Comparison of ENCODE assay signal across 8 cellular contexts in the genomic region with DNA sequence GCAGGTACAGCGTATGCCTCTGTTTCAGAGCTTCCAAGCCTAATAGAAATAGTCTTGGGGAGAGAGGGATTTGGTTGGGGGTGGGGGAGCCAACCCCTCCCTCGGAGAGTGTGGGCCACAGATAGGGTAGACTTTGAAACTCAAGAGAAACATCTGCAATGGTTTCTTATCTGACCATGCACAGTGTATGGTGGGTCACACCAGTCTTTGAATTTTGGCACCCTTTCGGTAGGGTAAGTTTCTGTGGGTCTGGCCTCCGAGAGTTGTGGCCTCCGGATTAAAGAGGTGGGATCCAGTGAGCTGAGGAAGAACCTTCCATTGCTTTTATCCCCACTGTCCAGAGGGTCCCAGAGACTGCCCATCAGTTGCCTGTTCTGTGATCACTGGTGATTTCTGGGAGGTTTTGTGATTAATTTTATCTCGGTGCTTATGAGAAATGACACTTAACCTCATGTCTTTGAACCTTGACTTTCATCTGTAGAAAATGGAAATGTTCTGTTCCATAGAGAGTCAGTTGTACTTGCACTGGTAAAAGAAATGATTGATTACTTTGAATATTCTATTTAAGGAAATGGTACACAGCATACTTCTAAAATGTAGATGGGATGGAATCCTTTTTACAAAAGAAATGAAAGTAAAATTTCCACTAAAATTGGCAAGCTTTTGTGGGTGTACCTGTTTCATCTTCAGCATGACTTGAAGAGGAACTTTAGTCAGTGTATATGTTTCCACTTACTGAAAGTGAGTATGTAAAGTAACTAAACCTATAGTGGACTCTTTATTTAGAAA.
A peak's percentile ranks its signal among the peaks of the same experiment; 100 is the strongest.
DNase-seq lines count a peak whose midpoint lies in the region; ATAC-seq lines count a peak whose summit lies in the region.

No MANE protein-coding gene starts in this region.

- peak overlapping the region; percentile 70 to 83 (median 80) for H3K4me3 Mint-ChIP-seq in CD4-positive, CD25-positive, alpha-beta regulatory T cell

- H3K27me3 ChIP-seq in CD4-positive, CD25-positive, alpha-beta regulatory T cell (ENCODE audit: control insufficient read depth, insufficient read depth, low read length): no peaks in the 10 kb centered on the region

- H3K36me3 Mint-ChIP-seq in CD4-positive, CD25-positive, alpha-beta regulatory T cell: peaks cover 22% of the 10 kb centered on the region

- peak overlapping the region; percentile 88 to 94 (median 93) for H3K27ac Mint-ChIP-seq in CD4-positive, CD25-positive, alpha-beta regulatory T cell

- no peak for ATAC-seq in CD4-positive, CD25-positive, alpha-beta regulatory T cell (ENCODE audit: low read depth in 2 of 2)
- peak; percentile 63 for ATAC-seq in GM19328 (IDR thresholded peaks at IDR 0.05; ENCODE audit: unreplicated experiment)
- ATAC-seq in HG03135 (IDR thresholded peaks at IDR 0.05; ENCODE audit: unreplicated experiment): peak; percentile 41

- H3K9me3 ChIP-seq in CD4-positive, CD25-positive, alpha-beta regulatory T cell (ENCODE audit: control insufficient read depth in 2 of 2, low read length in 2 of 2): no peaks in the 10 kb centered on the region

- H3K4me1 Mint-ChIP-seq in CD4-positive, CD25-positive, alpha-beta regulatory T cell: peaks cover 38 to 95% (median 73%) of the 10 kb centered on the region in 4 donors

- no peaks in the 10 kb centered on the region for H3K9me3 Mint-ChIP-seq in CD4-positive, CD25-positive, alpha-beta regulatory T cell

- H3K4me3 ChIP-seq in CD4-positive, CD25-positive, alpha-beta regulatory T cell (ENCODE audit: low read depth, low read length): peak overlapping the region; percentile 76

- H3K4me1 ChIP-seq in CD4-positive, CD25-positive, alpha-beta regulatory T cell (ENCODE audit: control insufficient read depth, insufficient read depth, low read length, poor library complexity, severe bottlenecking): peaks cover 85% of the 10 kb centered on the region

- H3K27ac ChIP-seq in CD4-positive, CD25-positive, alpha-beta regulatory T cell (ENCODE audit: insufficient read depth, low read length, poor library complexity, severe bottlenecking): peak overlapping the region; percentile 79

- DNase-seq in CD4-positive, CD25-positive, alpha-beta regulatory T cell: peak in 1 of 3 donors; percentile 36
- DNase-seq in activated T-cell treated with anti-CD3 and anti-CD28 coated beads, Interleukin-2, amount 50 U/mL, for 48 hours: peak; percentile 52 to 58
- no peak for DNase-seq in NCI-H774 (lab: John Stamatoyannopoulos, UW)
- DNase-seq in kidney glomerular epithelial cell (lab: John Stamatoyannopoulos, UW): no peak
- DNase-seq in NCI-H146 (lab: John Stamatoyannopoulos, UW): no peak
- no peak for DNase-seq in nucleus accumbens (lab: John Stamatoyannopoulos, UW)

- peaks cover 3% of the 10 kb centered on the region for H3K36me3 ChIP-seq in CD4-positive, CD25-positive, alpha-beta regulatory T cell (ENCODE audit: control insufficient read depth, insufficient read depth, low read length)

- no peaks in the 10 kb centered on the region for H3K27me3 Mint-ChIP-seq in CD4-positive, CD25-positive, alpha-beta regulatory T cell

Comparison
In these comparisons a context has a peak if more than half of its experiments do, and no peak if none do; other contexts are left out.
1. ATAC-seq: peak in GM19328 (single experiment) and HG03135 (single experiment); none in CD4-positive, CD25-positive, alpha-beta regulatory T cell (0 of 2).
2. DNase-seq: peak in activated T-cell treated with anti-CD3 and anti-CD28 coated beads, Interleukin-2, amount 50 U/mL, for 48 hours (2 of 2); none in NCI-H774 (single experiment), kidney glomerular epithelial cell (single experiment), NCI-H146 (single experiment) and nucleus accumbens (0 of 56).